In genomic region chr18:6194640-6195039, GRCh38 we compare ENCODE assay signal across 28 cellular contexts.
"Had no signal": no experiment of that assay in that cellular context is flagged by ENCODE, and none has a peak within 500 bp of the region (broad histone marks: within the 10 kb centered on the region; RNA-seq: fewer than 3 reads in every experiment).

No MANE protein-coding gene starts in this region.

- H3K27ac Mint-ChIP-seq: stimulated activated effector memory CD8-positive, alpha-beta T cell treated with anti-CD3 and anti-CD28 coated beads, Interleukin-12 subunit alpha, Interleukin-12 subunit beta, amount 100 ng/mL, for 72 hours; stimulated activated naive B cell treated with anti-CD40 and anti-IgM and Interleukin-4, amounts not matched to agents 10 μg/mL and 1 μg/mL and 100 μg/mL, for 72 hours; stimulated activated naive CD8-positive, alpha-beta T cell treated with anti-CD3 and anti-CD28 coated beads, Interleukin-15, amount 100 ng/mL, for 72 hours; stimulated activated naive CD8-positive, alpha-beta T cell treated with anti-CD3 and anti-CD28 coated beads, Interleukin-15, Interleukin-2, amounts not matched to agents 100 ng/mL and 50 ng/mL, for 24 hours; type B pancreatic cell had no signal

- H3K27ac ChIP-seq: stomach, suprapubic skin, testis, thoracic aorta, thyroid gland, tibial artery, tibial nerve, transverse colon, upper lobe of left lung, upper lobe of right lung, uterus, vagina had no signal

- H3K9me3 ChIP-seq: suprapubic skin, testis, thyroid gland, uterus, vagina had no signal

- ATAC-seq: stimulated activated effector memory CD8-positive, alpha-beta T cell treated with anti-CD3 and anti-CD28 coated beads, Interleukin-12 subunit alpha, Interleukin-12 subunit beta, amount 100 ng/mL, for 72 hours; stimulated activated naive B cell treated with anti-CD40 and anti-IgM and Interleukin-4, amounts not matched to agents 10 μg/mL and 1 μg/mL and 100 μg/mL, for 72 hours; stimulated activated naive CD8-positive, alpha-beta T cell treated with anti-CD3 and anti-CD28 coated beads, Interleukin-15, amount 100 ng/mL, for 72 hours; stimulated activated naive CD8-positive, alpha-beta T cell treated with anti-CD3 and anti-CD28 coated beads, Interleukin-15, Interleukin-2, amounts not matched to agents 100 U/mL and 50 U/mL, for 24 hours; upper lobe of right lung had no signal

- H3K4me3 ChIP-seq: stomach, suprapubic skin, testis, thoracic aorta, thyroid gland, tibial artery, tibial nerve, transverse colon, upper lobe of left lung, upper lobe of right lung, uterus, vagina had no signal

- H3K27me3 ChIP-seq: stomach, suprapubic skin, testis, thyroid gland, tibial artery, tibial nerve, transverse colon, upper lobe of left lung, upper lobe of right lung, uterus, vagina had no signal

- H3K27me3 Mint-ChIP-seq: stimulated activated naive B cell treated with anti-CD40 and anti-IgM and Interleukin-4, amounts not matched to agents 10 μg/mL and 1 μg/mL and 100 μg/mL, for 72 hours; stimulated activated naive CD8-positive, alpha-beta T cell treated with anti-CD3 and anti-CD28 coated beads, Interleukin-15, amount 100 ng/mL, for 72 hours; stimulated activated naive CD8-positive, alpha-beta T cell treated with anti-CD3 and anti-CD28 coated beads, Interleukin-15, Interleukin-2, amounts not matched to agents 100 ng/mL and 50 ng/mL, for 24 hours had no signal

- H3K4me1 ChIP-seq: stomach, tibial artery, tibial nerve, transverse colon, upper lobe of left lung, upper lobe of right lung, uterus, vagina had no signal

- FAIRE-seq: urothelium cell line had no signal

- H3K4me3 Mint-ChIP-seq: stimulated activated effector memory CD8-positive, alpha-beta T cell treated with anti-CD3 and anti-CD28 coated beads, Interleukin-12 subunit alpha, Interleukin-12 subunit beta, amount 100 ng/mL, for 72 hours; stimulated activated naive B cell treated with anti-CD40 and anti-IgM and Interleukin-4, amounts not matched to agents 10 μg/mL and 1 μg/mL and 100 μg/mL, for 72 hours; stimulated activated naive CD8-positive, alpha-beta T cell treated with anti-CD3 and anti-CD28 coated beads, Interleukin-15, amount 100 ng/mL, for 72 hours; stimulated activated naive CD8-positive, alpha-beta T cell treated with anti-CD3 and anti-CD28 coated beads, Interleukin-15, Interleukin-2, amounts not matched to agents 100 ng/mL and 50 ng/mL, for 24 hours; type B pancreatic cell had no signal

- H3K36me3 Mint-ChIP-seq: stimulated activated effector memory CD8-positive, alpha-beta T cell treated with anti-CD3 and anti-CD28 coated beads, Interleukin-12 subunit alpha, Interleukin-12 subunit beta, amount 100 ng/mL, for 72 hours; type B pancreatic cell had no signal

- H3K36me3 ChIP-seq: suprapubic skin, thoracic aorta, thyroid gland, tibial artery, transverse colon, upper lobe of right lung, uterus, vagina had no signal

- H3K9me3 Mint-ChIP-seq: type B pancreatic cell had no signal

- DNase-seq: stimulated activated CD4-positive, alpha-beta T cell treated with anti-CD3 and anti-CD28 coated beads, Interleukin-2, amount 100 ng/mL, for 48 hours; stimulated activated CD4-positive, alpha-beta T cell treated with anti-CD3 and anti-CD28 coated beads, Interleukin-4, amount 100 ng/mL, for 1 hour; stimulated activated CD4-positive, alpha-beta T cell treated with anti-CD3 and anti-CD28 coated beads, Interleukin-4, amount 100 ng/mL, for 24 hours; stimulated activated CD4-positive, alpha-beta T cell treated with anti-CD3 and anti-CD28 coated beads, Interleukin-4, amount 100 ng/mL, for 4 hours; stimulated activated CD8-positive, alpha-beta memory T cell treated with anti-CD3 and anti-CD28 coated beads, Interleukin-4, amount 100 ng/mL, for 48 hours; stimulated activated naive B cell treated with anti-CD40 and anti-IgM and Interleukin-4, amounts not matched to agents 10 μg/mL and 1 μg/mL and 100 μg/mL, for 72 hours; stimulated activated naive CD4-positive, alpha-beta T cell; stimulated activated naive CD4-positive, alpha-beta T cell treated with Interleukin-2 at 50 U/mL for 16 hours; stimulated activated naive CD8-positive, alpha-beta T cell treated with anti-CD3 and anti-CD28 coated beads, Interleukin-15, amount 100 ng/mL, for 72 hours; stimulated activated naive CD8-positive, alpha-beta T cell treated with anti-CD3 and anti-CD28 coated beads, Interleukin-15, Interleukin-2, amounts not matched to agents 100 U/mL and 50 U/mL, for 24 hours; stomach; substantia nigra; testis; thyroid gland; tibial artery; transverse colon; trophoblast cell; upper lobe of right lung; uterus had no signal

- H3K4me1 Mint-ChIP-seq: stimulated activated effector memory CD8-positive, alpha-beta T cell treated with anti-CD3 and anti-CD28 coated beads, Interleukin-12 subunit alpha, Interleukin-12 subunit beta, amount 100 ng/mL, for 72 hours; stimulated activated naive B cell treated with anti-CD40 and anti-IgM and Interleukin-4, amounts not matched to agents 10 μg/mL and 1 μg/mL and 100 μg/mL, for 72 hours; stimulated activated naive CD8-positive, alpha-beta T cell treated with anti-CD3 and anti-CD28 coated beads, Interleukin-15, amount 100 ng/mL, for 72 hours had no signal
